Comparison of ENCODE assay signal across 9 cellular contexts in genomic region chr2:74551942-74552913, GRCh38. TPM values are rescaled to one million over a fixed set of nuclear protein-coding genes. Genes with fewer than 3 reads are reported as not detected.
DNase-seq lines count a peak whose midpoint lies in the region; ATAC-seq, FAIRE-seq and TF ChIP-seq lines count a peak whose summit lies in the region.
"Had no signal": no experiment of that assay in that cellular context is flagged by ENCODE, and none has a peak within 500 bp of the region (broad histone marks: within the 10 kb centered on the region; RNA-seq: fewer than 3 reads in every experiment).

No MANE protein-coding gene starts in this region.

- H3K27me3 ChIP-seq in BLaER1 (peaks cover 45% of the 10 kb centered on the region), mucosa of stomach (ENCODE audit: control insufficient read depth, insufficient read depth, low read length) (peaks cover 8% of the 10 kb centered on the region), psoas muscle (ENCODE audit: insufficient read depth in 3 of 3, low read length in 2 of 3) (peaks cover 0 to 67% (median 16%) of the 10 kb centered on the region in 3 donors)

- H3K27ac ChIP-seq in BLaER1 (peak overlapping the region; percentile 80; the same call in 1 of the 2 replicates), psoas muscle (no peak overlapping the region)

- H3K27ac Mint-ChIP-seq in WTC11, result no peak overlapping the region; the same call in 1 of the 2 replicates

- H3K36me3 Mint-ChIP-seq in WTC11, result peaks cover 2% of the 10 kb centered on the region; the same call in 1 of the 2 replicates

- H3K36me3 ChIP-seq in BLaER1, result peaks cover 21% of the 10 kb centered on the region
- no peaks in the 10 kb centered on the region for H3K36me3 ChIP-seq in mucosa of stomach (ENCODE audit: control insufficient read depth, insufficient read depth, low read length)
- H3K36me3 ChIP-seq in psoas muscle (ENCODE audit: insufficient read depth in 1 of 2, low read depth in 1 of 2), result no peaks in the 10 kb centered on the region

- H3K4me3 Mint-ChIP-seq in WTC11, result peak overlapping the region; percentile 84

- H3K9me3 ChIP-seq in BLaER1, result peaks cover 20% of the 10 kb centered on the region
- no peaks in the 10 kb centered on the region for H3K9me3 ChIP-seq in mucosa of stomach (ENCODE audit: control insufficient read depth, low read length)
- no peaks in the 10 kb centered on the region for H3K9me3 ChIP-seq in psoas muscle

- H3K9me3 Mint-ChIP-seq in WTC11, result no peaks in the 10 kb centered on the region

- H3K27me3 Mint-ChIP-seq in WTC11 (ENCODE audit: low read depth), result peaks cover 83% of the 10 kb centered on the region

- H3K4me3 ChIP-seq in BLaER1 (no peak overlapping the region), mucosa of stomach (ENCODE audit: low read length) (no peak overlapping the region), psoas muscle (no peak overlapping the region)

- no peak for TF ChIP-seq POLR2A in GM12891 (IDR thresholded peaks at IDR 0.05; ENCODE audit: low read depth, low read length)

- POLR2A ChIA-PET in WTC11 (lab: Charles Lee), result interaction anchor here (0.9 kb wide), 1 partner anchor 39 kb away, joined by 3 read pairs; no protein-coding TSS in a partner anchor

- peak; percentile 9 for FAIRE-seq in GM12891 (lab: Jason Lieb, UNC)

- DNase-seq in GM12891 (ENCODE audit: insufficient read length, low spot score), result no peak
- no peak for DNase-seq in WTC11 (ENCODE audit: low spot score)
- no peak for DNase-seq in NCI-H1092 (lab: John Stamatoyannopoulos, UW)
- no peak for DNase-seq in NCI-H187 treated with DMSO at 0.1 percent for 48 hours (lab: John Stamatoyannopoulos, UW)
- DNase-seq in psoas muscle, result no peak

- CTCF ChIA-PET in WTC11 (lab: Charles Lee), result interaction anchor here (1.8 kb wide), 1 partner anchor 22 kb away, joined by 9 read pairs; the partner anchor contains the start of genes AUP1 and HTRA2

- peaks cover 22% of the 10 kb centered on the region for H4K20me1 ChIP-seq in BLaER1

- intact Hi-C loops in psoas muscle (cut with DNase I), result no loop called here

- H3K4me1 Mint-ChIP-seq in WTC11, result peaks cover 32% of the 10 kb centered on the region

- ATAC-seq in WTC11, result no peak
- ATAC-seq in psoas muscle, result no peak
- no peak for ATAC-seq in HG02981 (IDR thresholded peaks at IDR 0.05; ENCODE audit: unreplicated experiment)
- ATAC-seq: Panc1 had no signal

- H3K9ac ChIP-seq in BLaER1 (no peak overlapping the region; the same call in 1 of the 2 replicates), mucosa of stomach (ENCODE audit: low read length) (peak overlapping the region; percentile 32)

- peak overlapping the region; percentile 97 for H3K4me2 ChIP-seq in BLaER1

- peaks cover 33% of the 10 kb centered on the region for H3K4me1 ChIP-seq in BLaER1
- peaks cover 21% of the 10 kb centered on the region for H3K4me1 ChIP-seq in mucosa of stomach (ENCODE audit: control insufficient read depth, insufficient read depth, low read length)
- H3K4me1 ChIP-seq in psoas muscle, result peaks cover 16% of the 10 kb centered on the region

- TF ChIP-seq CTCF in WTC11 (IDR thresholded peaks at IDR 0.05), result no peak
- TF ChIP-seq CTCF in psoas muscle (IDR thresholded peaks at IDR 0.05), result no peak

- WGBS in psoas muscle, 3 donors, result 79 to 82% (median 79%) methylated on average over 21 of the region's 21 CpGs

TF ChIP-seq in GM12891, 5 proteins besides CTCF, POLR2A, EP300 and RAD21:
- TF ChIP-seq TAF1 (IDR thresholded peaks at IDR 0.05; ENCODE audit: low read depth, low read length), result no peak
- no peak for TF ChIP-seq POLR2AphosphoS5 (IDR thresholded peaks at IDR 0.05; ENCODE audit: low read depth, low read length)
- no peak for TF ChIP-seq PAX5 (IDR thresholded peaks at IDR 0.05; ENCODE audit: insufficient read depth, low read length, severe bottlenecking)
- no peak for TF ChIP-seq SPI1 (IDR thresholded peaks at IDR 0.05; ENCODE audit: low read depth, low read length)
- no peak for TF ChIP-seq POU2F2 (IDR thresholded peaks at IDR 0.05; ENCODE audit: low read depth, low read length)

TF ChIP-seq in WTC11, 78 proteins besides CTCF, POLR2A, EP300 and RAD21:
- TF ChIP-seq MXD4 (CRISPR knock-in tag; IDR thresholded peaks at IDR 0.05; ENCODE audit: borderline replicate concordance), result no peak
- TF ChIP-seq RELA (CRISPR knock-in tag; IDR thresholded peaks at IDR 0.05; ENCODE audit: borderline replicate concordance), result no peak
- no peak for TF ChIP-seq TCF7 (CRISPR knock-in tag; IDR thresholded peaks at IDR 0.05; ENCODE audit: low read depth)
- TF ChIP-seq NFATC4 (CRISPR knock-in tag; IDR thresholded peaks at IDR 0.05), result no peak
- TF ChIP-seq SMAD3 (CRISPR knock-in tag; IDR thresholded peaks at IDR 0.05; ENCODE audit: borderline replicate concordance), result no peak
- no peak for TF ChIP-seq OVOL2 (CRISPR knock-in tag; IDR thresholded peaks at IDR 0.05; ENCODE audit: borderline replicate concordance)
- TF ChIP-seq TP53 (CRISPR knock-in tag; IDR thresholded peaks at IDR 0.05), result no peak
- TF ChIP-seq ESRRA (CRISPR knock-in tag; IDR thresholded peaks at IDR 0.05; ENCODE audit: borderline replicate concordance), result no peak
- TF ChIP-seq E2F4 (CRISPR knock-in tag; IDR thresholded peaks at IDR 0.05; ENCODE audit: borderline replicate concordance, low read depth), result no peak

RNA-seq across cellular contexts. Expression of gene LOXL3, which starts 1.5 kb away (rescaled TPM):
- 3.3 TPM for polyA plus RNA-seq in GM12891 (2012; ENCODE audit: low read depth, missing spikeins)
- total RNA-seq in WTC11 (2021) (21.1 to 27.2 TPM (median 23.9 TPM) in 3 replicates), psoas muscle (1 to 10 TPM in 3 of 4 donors, under 1 TPM in 1; 0.99 to 2.3 (median 1.6) TPM)
- under 1 TPM; 0.62 to 0.64 (median 0.64) TPM for polyA plus RNA-seq in psoas muscle

RNA-seq across cellular contexts. Expression of gene DOK1, which starts 2.3 kb away (rescaled TPM):
- polyA plus RNA-seq in GM12891 (2012; ENCODE audit: low read depth, missing spikeins), result 27.6 TPM
- total RNA-seq in WTC11 (2021), result 15.3 to 16.9 TPM (median 15.9 TPM) in 3 replicates
- total RNA-seq in psoas muscle, result 1 to 10 TPM; 1.2 to 3.8 (median 2.0) TPM
- polyA plus RNA-seq in psoas muscle, result 1 to 10 TPM; 1.0 to 2.0 (median 1.1) TPM

RNA-seq across cellular contexts. Expression of gene HTRA2, which starts 22.5 kb away (rescaled TPM):
- polyA plus RNA-seq in GM12891 (2012; ENCODE audit: low read depth, missing spikeins), result 58.5 TPM
- total RNA-seq in WTC11 (2021) (25.6 to 30.0 TPM (median 26.8 TPM) in 3 replicates), psoas muscle (10 to 100 TPM; 23.0 to 30.9 (median 27.2) TPM)
- polyA plus RNA-seq in psoas muscle, result 10 to 100 TPM; 24.2 to 54.4 (median 41.8) TPM

RNA-seq across cellular contexts. Expression of gene AUP1, which starts 22.7 kb away (rescaled TPM):
- polyA plus RNA-seq in GM12891 (2012; ENCODE audit: low read depth, missing spikeins), result 96.8 TPM
- total RNA-seq in WTC11 (2021), result 78.1 to 84.9 TPM (median 80.9 TPM) in 3 replicates
- 10 to 100 TPM; 56.0 to 94.7 (median 84.6) TPM for total RNA-seq in psoas muscle
- polyA plus RNA-seq in psoas muscle, result 100 to 1,000 TPM; 123 to 205 (median 169) TPM

RNA-seq across cellular contexts. Expression of gene DQX1, which starts 26.2 kb away (rescaled TPM):
- polyA plus RNA-seq in GM12891 (2012; ENCODE audit: low read depth, missing spikeins), result 1.2 TPM
- total RNA-seq in WTC11 (2021), result 1.2 to 1.9 TPM (median 1.3 TPM) in 3 replicates
- not detected for total RNA-seq in psoas muscle
- polyA plus RNA-seq in psoas muscle, result under 1 TPM; 0.19 to 0.27 (median 0.27) TPM
